17 cellular contexts compared by ENCODE assay signal in the genomic region with DNA sequence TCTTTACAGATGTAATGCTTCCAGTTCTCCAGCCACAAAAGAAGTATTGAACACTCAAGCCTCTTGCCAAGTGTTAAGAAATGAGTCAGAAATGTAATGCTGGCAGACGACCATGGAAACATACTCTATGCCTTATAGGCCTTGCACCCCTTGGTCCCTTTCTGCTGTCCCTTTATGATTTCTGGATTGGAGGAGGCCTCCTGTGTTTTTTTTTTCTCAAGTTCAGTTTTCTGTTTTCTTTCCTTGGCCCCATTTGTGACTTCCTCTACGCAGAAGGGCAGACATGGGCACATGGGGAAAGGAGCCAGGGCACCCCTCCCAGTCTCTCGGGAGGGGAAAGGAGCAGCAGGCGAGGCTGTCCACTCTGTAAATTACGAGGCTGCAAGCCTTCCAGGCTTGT. TPM values are rescaled to one million over a fixed set of nuclear protein-coding genes. Genes with fewer than 3 reads are reported as not detected.
DNase-seq lines count a peak whose midpoint lies in the region; ATAC-seq, FAIRE-seq and TF ChIP-seq lines count a peak whose summit lies in the region.
"Had no signal": no experiment of that assay in that cellular context is flagged by ENCODE, and none has a peak within 500 bp of the region (broad histone marks: within the 10 kb centered on the region; RNA-seq: fewer than 3 reads in every experiment).

No MANE protein-coding gene starts in this region.

- no peak overlapping the region for H2BK20ac ChIP-seq in H9 (ENCODE audit: low read depth, low read length, poor library complexity, severe bottlenecking)

- no peaks in the 10 kb centered on the region for H4K20me1 ChIP-seq in H9 (ENCODE audit: control insufficient read depth, insufficient read depth, insufficient read length)

- H2BK120ac ChIP-seq in H9 (ENCODE audit: low read depth, low read length, poor library complexity, severe bottlenecking): no peak overlapping the region

- H3K79me2 ChIP-seq in H9 (ENCODE audit: insufficient read depth, low read length): no peaks in the 10 kb centered on the region

- no peak overlapping the region for H3K4me2 ChIP-seq in H9 (ENCODE audit: insufficient read depth, insufficient read length, low read length)

- no peak overlapping the region for H4K5ac ChIP-seq in H9 (ENCODE audit: insufficient read length, low read depth, low read length)

- intact Hi-C loops in heart left ventricle (cut with DNase I): no loop called here

- no peak for FAIRE-seq in bronchial epithelial cell (lab: Jason Lieb, UNC)
- FAIRE-seq: colon had no signal

- H2BK5ac ChIP-seq in H9 (ENCODE audit: insufficient read length, low read length): no peak overlapping the region

- H3K4me1 Mint-ChIP-seq in H9: peaks cover 0 to 6% of the 10 kb centered on the region in 2 experiments; a peak in 1 of 4 replicates

- DNase-seq in H9 (no peak), bronchial epithelial cell (ENCODE audit: low read depth) (peak; percentile 33), heart left ventricle (peak in 4 of 5 donors; percentile 19 to 45 (median 36)), skeletal muscle cell (ENCODE audit: low read depth) (peak; percentile 50), NCI-H748 treated with DMSO at 0.1 percent for 48 hours (lab: John Stamatoyannopoulos, UW) (no peak)
- DNase-seq: activated CD4-positive, alpha-beta T cell treated with anti-CD3 and anti-CD28 coated beads for 48 hours; activated naive CD8-positive, alpha-beta T cell treated with anti-CD3 and anti-CD28 coated beads for 36 hours; BE2C; DMS153; right lobe of liver; SJCRH30; stimulated activated CD4-positive, alpha-beta T cell treated with anti-CD3 and anti-CD28 coated beads, Interleukin-4, amount 100 ng/mL, for 24 hours; T-helper 9 cell had no signal

- ATAC-seq in heart left ventricle (peak; percentile 28 to 72 (median 58)), GM21381 (IDR thresholded peaks at IDR 0.05; ENCODE audit: unreplicated experiment) (no peak), GM18907 (IDR thresholded peaks at IDR 0.05; ENCODE audit: unreplicated experiment) (no peak)
- no peak for ATAC-seq in activated CD4-positive, CD25-positive, alpha-beta regulatory T cell treated with anti-CD3 and anti-CD28 coated beads, Interleukin-2, amount 50 U/mL, for 24 hours
- ATAC-seq: right lobe of liver had no signal

- H3K18ac ChIP-seq in H9 (ENCODE audit: insufficient read length, low read depth, low read length): no peak overlapping the region

- TF ChIP-seq POLR2A in heart left ventricle (IDR thresholded peaks at IDR 0.05): no peak

- 0 out of 2 replicates have a peak overlapping the region, but pooled peaks have one; percentile 22 for H3K14ac ChIP-seq in H9 (ENCODE audit: insufficient read depth, low read length)

- TF ChIP-seq CTCF in H9 (conservative IDR thresholded peaks at IDR 0.05) (no peak), bronchial epithelial cell (IDR thresholded peaks at IDR 0.05; ENCODE audit: insufficient read depth, low read length, severe bottlenecking) (no peak), heart left ventricle (IDR thresholded peaks at IDR 0.05) (no peak)

- no peak overlapping the region for H2BK12ac ChIP-seq in H9 (ENCODE audit: insufficient read length, low read depth, low read length)

- H3K27me3 ChIP-seq in H9 (ENCODE audit: insufficient read depth, low read length) (no peaks in the 10 kb centered on the region), bronchial epithelial cell (ENCODE audit: control insufficient read depth, insufficient read depth, low read length) (no peaks in the 10 kb centered on the region), heart left ventricle (no peaks in the 10 kb centered on the region)
- H3K27me3 ChIP-seq: BE2C, right lobe of liver, SJCRH30 had no signal

- H3K4me3 Mint-ChIP-seq in H9: no peak overlapping the region
- H3K4me3 Mint-ChIP-seq: activated naive CD8-positive, alpha-beta T cell treated with anti-CD3 and anti-CD28 coated beads for 36 hours had no signal

- H3K9me3 ChIP-seq in H9 (ENCODE audit: control insufficient read depth, low read depth, low read length) (no peaks in the 10 kb centered on the region), heart left ventricle (no peaks in the 10 kb centered on the region)
- H3K9me3 ChIP-seq: BE2C, right lobe of liver, SJCRH30 had no signal

- no peak overlapping the region for H3K27ac Mint-ChIP-seq in H9
- H3K27ac Mint-ChIP-seq: activated naive CD8-positive, alpha-beta T cell treated with anti-CD3 and anti-CD28 coated beads for 36 hours had no signal

- H3K4me1 ChIP-seq in H9 (ENCODE audit: insufficient read depth, low read length) (no peaks in the 10 kb centered on the region), heart left ventricle (peaks cover 0 to 18% (median 9%) of the 10 kb centered on the region in 12 donors)
- H3K4me1 ChIP-seq: BE2C, SJCRH30 had no signal

- no peak overlapping the region for H3K4me3 ChIP-seq in bronchial epithelial cell (ENCODE audit: low read depth, low read length)
- H3K4me3 ChIP-seq in heart left ventricle: no peak overlapping the region
- no peak overlapping the region for H3K4me3 ChIP-seq in skeletal muscle cell (ENCODE audit: low read depth, low read length)
- H3K4me3 ChIP-seq: right lobe of liver, SJCRH30 had no signal

- no peak overlapping the region for H4K8ac ChIP-seq in H9 (replicated peaks; ENCODE audit: insufficient read length, low read depth, low read length)

- no peak overlapping the region for H2AK5ac ChIP-seq in H9 (ENCODE audit: insufficient read length, low read length)

- no peak overlapping the region for H3K23ac ChIP-seq in H9 (ENCODE audit: insufficient read length, low read depth, low read length)

- H3K79me1 ChIP-seq in H9 (ENCODE audit: insufficient read depth, low read depth, low read length, poor library complexity, severe bottlenecking): no peaks in the 10 kb centered on the region

- no peaks in the 10 kb centered on the region; the same call in 1 of the 2 replicates for H3K27me3 Mint-ChIP-seq in H9 (ENCODE audit: low read depth)
- H3K27me3 Mint-ChIP-seq: activated naive CD8-positive, alpha-beta T cell treated with anti-CD3 and anti-CD28 coated beads for 36 hours had no signal

- no peak overlapping the region for H3K27ac ChIP-seq in H9 (ENCODE audit: insufficient read length, low read depth, low read length)
- H3K27ac ChIP-seq in heart left ventricle: peak overlapping the region in 4 of 12 donors; percentile 11 to 47 (median 20)
- H3K27ac ChIP-seq: right lobe of liver, SJCRH30 had no signal

- H3K9ac ChIP-seq in H9 (ENCODE audit: extremely low read depth, insufficient read length, low read length): no peak overlapping the region

- H2BK15ac ChIP-seq in H9 (ENCODE audit: low read depth, low read length): no peak overlapping the region

- WGBS in H9 (ENCODE audit: extremely low coverage, insufficient read length, low lambda C conversion rate): no CpG with 5 or more reads among the region's 5 CpGs
- WGBS in heart left ventricle, 4 donors: 48 to 73% (median 54%) methylated on average over 5 of the region's 5 CpGs

- H3K9me3 Mint-ChIP-seq in H9: peaks cover 0 to 3% of the 10 kb centered on the region in 2 experiments; a peak in 3 of 5 replicates
- H3K9me3 Mint-ChIP-seq: activated naive CD8-positive, alpha-beta T cell treated with anti-CD3 and anti-CD28 coated beads for 36 hours had no signal

- H3T11ph ChIP-seq in H9 (ENCODE audit: low read length): no peak overlapping the region

- H4K91ac ChIP-seq in H9 (ENCODE audit: insufficient read length, low read depth, low read length): no peak overlapping the region

- H3K36me3 ChIP-seq in bronchial epithelial cell (ENCODE audit: control insufficient read depth, insufficient read depth, low read length) (no peaks in the 10 kb centered on the region), heart left ventricle (no peaks in the 10 kb centered on the region)
- H3K36me3 ChIP-seq: BE2C, right lobe of liver, SJCRH30 had no signal

- no peak overlapping the region for H2AFZ ChIP-seq in H9 (ENCODE audit: low read length)

- H3K56ac ChIP-seq in H9 (ENCODE audit: insufficient read length, low read depth, low read length): no peak overlapping the region

- no peak overlapping the region for H3K4ac ChIP-seq in H9 (ENCODE audit: low read depth, low read length)

- peaks cover 0 to 4% (median 0%) of the 10 kb centered on the region in 3 experiments; a peak in 1 of 7 replicates for H3K36me3 Mint-ChIP-seq in H9 (ENCODE audit: insufficient read depth in 1 of 3, low read depth in 3 of 3)
- H3K36me3 Mint-ChIP-seq: activated naive CD8-positive, alpha-beta T cell treated with anti-CD3 and anti-CD28 coated beads for 36 hours had no signal

- no peaks in the 10 kb centered on the region for H3K23me2 ChIP-seq in H9 (ENCODE audit: insufficient read length, low read depth, low read length, poor library complexity, severe bottlenecking)

RNA-seq across cellular contexts. Expression of a gene that starts 53.4 kb away (rescaled TPM):
- total RNA-seq in H9 (2021) (17.2 and 17.6 TPM in 2 replicates), bronchial epithelial cell (25.8 and 42.1 TPM in 2 replicates), heart left ventricle (10 to 100 TPM; 18.8 to 39.6 (median 23.4) TPM)
- polyA plus RNA-seq in heart left ventricle: 10 to 100 TPM in 1 of 2 donors, 1 to 10 TPM in 1; 4.1 to 16.7 TPM

Comparison
In these comparisons a context has a peak if more than half of its experiments do, and no peak if none do; other contexts are left out.
1. DNase-seq: peak in bronchial epithelial cell (single experiment), heart left ventricle (4 of 5) and skeletal muscle cell (single experiment); none in H9 (single experiment) and NCI-H748 treated with DMSO at 0.1 percent for 48 hours (single experiment).
2. ATAC-seq: peak in heart left ventricle (4 of 4); none in activated CD4-positive, CD25-positive, alpha-beta regulatory T cell treated with anti-CD3 and anti-CD28 coated beads, Interleukin-2, amount 50 U/mL, for 24 hours (0 of 2), GM21381 (single experiment) and GM18907 (single experiment).